In genomic region chr10:119663866-119664698, GRCh38 we compare ENCODE assay signal across 9 cellular contexts. TPM values are rescaled to one million over a fixed set of nuclear protein-coding genes. Genes with fewer than 3 reads are reported as not detected.
DNase-seq lines count a peak whose midpoint lies in the region; ATAC-seq, FAIRE-seq and TF ChIP-seq lines count a peak whose summit lies in the region.
"Had no signal": no experiment of that assay in that cellular context is flagged by ENCODE, and none has a peak within 500 bp of the region (broad histone marks: within the 10 kb centered on the region; RNA-seq: fewer than 3 reads in every experiment).

No MANE protein-coding gene starts in this region.

- 0 out of 2 replicates have a peak overlapping the region, but pooled peaks have one; percentile 27 for H2AK5ac ChIP-seq in H1 (ENCODE audit: low read depth, low read length)

- FAIRE-seq in H1 (lab: Jason Lieb, UNC), result no peak

- H3K27me3 ChIP-seq in H1 (replicated peaks in 1 of 4; ENCODE audit: control insufficient read depth in 3 of 4, extremely low read depth in 1 of 4, insufficient read depth in 3 of 4, low read length in 3 of 4) (no peaks in the 10 kb centered on the region), spleen (replicated peaks in 1 of 7) (no peaks in the 10 kb centered on the region)

- no peak overlapping the region for H3K4ac ChIP-seq in H1 (replicated peaks; ENCODE audit: insufficient read length, low read depth, low read length)

- peaks cover 3% of the 10 kb centered on the region for H3K79me1 ChIP-seq in H1 (ENCODE audit: low read depth, low read length)

- intact Hi-C loops in spleen (cut with DNase I; ENCODE audit: low total_unique reads), result no loop called here

- H3K4me1 ChIP-seq in H1 (replicated peaks in 1 of 4; ENCODE audit: control insufficient read depth in 3 of 4, insufficient read depth in 4 of 4, low read length in 3 of 4), result peaks cover 8 to 17% (median 13%) of the 10 kb centered on the region in 4 experiments
- H3K4me1 ChIP-seq in spleen, result peaks cover 8 to 73% (median 37%) of the 10 kb centered on the region in 6 donors

- no peak overlapping the region; the same call in 1 of the 2 replicates for H3K18ac ChIP-seq in H1 (ENCODE audit: extremely low read depth, low read length)

- TF ChIP-seq CTCF in H1 (IDR thresholded peaks at IDR 0.05; ENCODE audit: control extremely low read depth in 1 of 3, insufficient read depth in 1 of 3, low read depth in 1 of 3, low read length in 3 of 3), result no peak
- TF ChIP-seq CTCF in spleen (IDR thresholded peaks at IDR 0.05 in 8 of 11, conservative IDR thresholded peaks at IDR 0.05 in 3 of 11), result no peak

- no peak overlapping the region for H4K5ac ChIP-seq in H1 (ENCODE audit: insufficient read length, low read depth, low read length)

- H3K4me3 ChIP-seq in H1 (ENCODE audit: extremely low read depth in 1 of 4, insufficient read depth in 2 of 4, low read depth in 3 of 4, low read length in 4 of 4) (no peak overlapping the region), spleen (peak overlapping the region in 1 of 8 donors; percentile 11)

- peaks cover 0 to 4% of the 10 kb centered on the region in 2 experiments; a peak in 1 of 4 replicates for H3K79me2 ChIP-seq in H1 (ENCODE audit: control insufficient read depth in 1 of 2, insufficient read depth in 2 of 2, low read length in 2 of 2)

- H3K9ac ChIP-seq in H1 (replicated peaks in 1 of 4; ENCODE audit: extremely low read depth in 1 of 4, low read depth in 3 of 4, low read length in 3 of 4), result no peak overlapping the region

- no peaks in the 10 kb centered on the region for H3K27me3 Mint-ChIP-seq in T-helper 2 cell treated with Interferon-gamma antibody and Interleukin-4, amounts not matched to agents 5 μg/mL and 100 μg/mL, for 36 hours (ENCODE audit: low read depth)

- no peak overlapping the region for H4K91ac ChIP-seq in H1 (replicated peaks; ENCODE audit: insufficient read length, low read length)

- H3K4me3 Mint-ChIP-seq in T-helper 2 cell treated with Interferon-gamma antibody and Interleukin-4, amounts not matched to agents 5 μg/mL and 100 μg/mL, for 36 hours, result peak overlapping the region; percentile 68

- no peak overlapping the region for H3K4me2 ChIP-seq in H1 (ENCODE audit: insufficient read depth in 1 of 2, low read depth in 2 of 2, low read length in 2 of 2)

- H2BK15ac ChIP-seq in H1 (ENCODE audit: low read length), result no peak overlapping the region

- no peak for TF ChIP-seq RAD21 in H1 (IDR thresholded peaks at IDR 0.05 in 1 of 2, conservative IDR thresholded peaks at IDR 0.05 in 1 of 2; ENCODE audit: low read depth in 2 of 2, low read length in 2 of 2)

- no peak overlapping the region for H2BK5ac ChIP-seq in H1 (ENCODE audit: low read depth, low read length)

- 88% methylated on average over 12 of the region's 12 CpGs; no CpG with 5 or more reads in 1 of the 2 experiments for WGBS in H1 (ENCODE audit: extremely low coverage in 1 of 2, insufficient coverage in 1 of 2, insufficient read length in 1 of 2, insufficient replicate concordance in 2 of 2, low coverage in 1 of 2, low lambda C conversion rate in 2 of 2, missing lambda C conversion rate in 1 of 2), 2 experiments
- WGBS in spleen, 5 donors, result 67 to 85% (median 81%) methylated on average over 12 of the region's 12 CpGs

- H4K20me1 ChIP-seq in H1 (replicated peaks in 1 of 2; ENCODE audit: control insufficient read depth in 1 of 2, insufficient read depth in 2 of 2, low read length in 2 of 2), result no peaks in the 10 kb centered on the region

- no peaks in the 10 kb centered on the region for H3K23me2 ChIP-seq in H1 (ENCODE audit: low read depth, low read length)

- H3K23ac ChIP-seq in H1 (ENCODE audit: insufficient read length), result no peak overlapping the region

- peaks cover 10% of the 10 kb centered on the region for H3K36me3 Mint-ChIP-seq in T-helper 2 cell treated with Interferon-gamma antibody and Interleukin-4, amounts not matched to agents 5 μg/mL and 100 μg/mL, for 36 hours (ENCODE audit: low read depth)

- peaks cover 0 to 3% of the 10 kb centered on the region in 2 experiments; a peak in 1 of 4 replicates for H3K9me3 ChIP-seq in H1 (ENCODE audit: insufficient read depth in 2 of 2, low read depth in 1 of 2, low read length in 1 of 2)
- H3K9me3 ChIP-seq in spleen, result no peaks in the 10 kb centered on the region

- H2BK20ac ChIP-seq in H1 (ENCODE audit: low read length), result no peak overlapping the region

- no peak overlapping the region for H3K56ac ChIP-seq in H1 (replicated peaks; ENCODE audit: insufficient read length, low read depth, low read length)

- ATAC-seq in HG03469 (IDR thresholded peaks at IDR 0.05; ENCODE audit: unreplicated experiment), result no peak

- H3K9me3 Mint-ChIP-seq in T-helper 2 cell treated with Interferon-gamma antibody and Interleukin-4, amounts not matched to agents 5 μg/mL and 100 μg/mL, for 36 hours, result no peaks in the 10 kb centered on the region

- TF ChIP-seq POLR2A in H1 (IDR thresholded peaks at IDR 0.05; ENCODE audit: control extremely low read depth in 1 of 2, low read depth in 2 of 2, low read length in 2 of 2) (no peak), spleen (IDR thresholded peaks at IDR 0.05) (no peak)

- H3K27ac ChIP-seq in H1 (ENCODE audit: low read depth, low read length) (no peak overlapping the region), spleen (peak overlapping the region in 7 of 8 donors; percentile 24 to 73 (median 60))
- H3K27ac ChIP-seq: 22Rv1 had no signal

- peak overlapping the region; percentile 86 for H3K27ac Mint-ChIP-seq in T-helper 2 cell treated with Interferon-gamma antibody and Interleukin-4, amounts not matched to agents 5 μg/mL and 100 μg/mL, for 36 hours

- H3K14ac ChIP-seq in H1 (ENCODE audit: insufficient read length), result no peak overlapping the region

- peak; percentile 4 for DNase-seq in NCI-H146 treated with DMSO at 0.1 percent for 48 hours (lab: John Stamatoyannopoulos, UW; ENCODE audit: unreplicated experiment)
- no peak for DNase-seq in NCI-H146 (lab: John Stamatoyannopoulos, UW)
- DNase-seq in T-helper 2 cell treated with Interferon-gamma antibody and Interleukin-4, amounts not matched to agents 5 μg/mL and 100 μg/mL, for 36 hours (ENCODE audit: low spot score), result no peak
- DNase-seq in H1 (ENCODE audit: low read depth in 1 of 2, low spot score in 2 of 2), result no peak
- no peak for DNase-seq in spleen
- no peak for DNase-seq in LoVo (ENCODE audit: low spot score)
- no peak for DNase-seq in cortex of kidney (lab: John Stamatoyannopoulos, UW)

- CTCF ChIA-PET in H1 (lab: Charles Lee; ENCODE audit: partially characterized antibody), result interaction anchor here (0.7 to 2.0 kb wide), 7 partner anchors 9 to 196 kb away, joined by 3 to 9 read pairs (median 4); no protein-coding TSS in a partner anchor

- H2AFZ ChIP-seq in H1 (ENCODE audit: low read length), result no peak overlapping the region

- no peak overlapping the region for H4K8ac ChIP-seq in H1 (ENCODE audit: extremely low read depth, insufficient read depth, low read length)

- H3K4me1 Mint-ChIP-seq in T-helper 2 cell treated with Interferon-gamma antibody and Interleukin-4, amounts not matched to agents 5 μg/mL and 100 μg/mL, for 36 hours (ENCODE audit: low read depth), result peaks cover 27% of the 10 kb centered on the region

- POLR2A ChIA-PET in H1 (lab: Charles Lee; ENCODE audit: partially characterized antibody), result interaction anchor here (1.2 to 2.1 kb wide), 3 partner anchors 8 to 14 kb away, joined by 3 to 5 read pairs (median 5); partner anchors contain the start of gene BAG3

- no peak overlapping the region; the same call in 1 of the 2 replicates for H2BK12ac ChIP-seq in H1 (ENCODE audit: low read depth, low read length)

- no peak for TF ChIP-seq EP300 in H1 (IDR thresholded peaks at IDR 0.05; ENCODE audit: borderline replicate concordance in 1 of 2, low read depth in 2 of 2, low read length in 2 of 2)

- H3K36me3 ChIP-seq in H1 (ENCODE audit: control insufficient read depth in 2 of 4, insufficient read depth in 4 of 4, low read length in 3 of 4), result no peaks in the 10 kb centered on the region
- no peaks in the 10 kb centered on the region for H3K36me3 ChIP-seq in spleen

- H2BK120ac ChIP-seq in H1 (replicated peaks; ENCODE audit: low read depth, low read length), result no peak overlapping the region

TF ChIP-seq in H1, 55 proteins besides CTCF, POLR2A, EP300 and RAD21 (continues in another document):
- TF ChIP-seq ZNF274 (IDR thresholded peaks at IDR 0.05; ENCODE audit: borderline replicate concordance, extremely low read depth, low read length) (no peak), CTBP2 (IDR thresholded peaks at IDR 0.05; ENCODE audit: borderline replicate concordance, insufficient read depth, insufficient read length, low read length) (no peak), RNF2 (IDR thresholded peaks at IDR 0.05; ENCODE audit: borderline replicate concordance, low read depth, low read length, missing control alignments, poor library complexity, severe bottlenecking) (no peak), ASH2L (IDR thresholded peaks at IDR 0.05; ENCODE audit: low read length) (no peak), MAX (IDR thresholded peaks at IDR 0.05) (no peak), BRCA1 (IDR thresholded peaks at IDR 0.05; ENCODE audit: low read depth, low read length) (no peak), JUND (IDR thresholded peaks at IDR 0.05; ENCODE audit: low read length) (no peak), KDM4A (IDR thresholded peaks at IDR 0.05; ENCODE audit: low read depth, low read length, severe bottlenecking) (no peak), NRF1 (IDR thresholded peaks at IDR 0.05; ENCODE audit: low read depth, low read length) (no peak), RBBP5 (IDR thresholded peaks at IDR 0.05; ENCODE audit: borderline replicate concordance, low read depth, low read length) (no peak), SAP30 (IDR thresholded peaks at IDR 0.05; ENCODE audit: insufficient read depth, insufficient replicate concordance, low read length) (no peak), CREB1 (IDR thresholded peaks at IDR 0.05) (no peak), BCL11A (IDR thresholded peaks at IDR 0.05; ENCODE audit: low read depth in 2 of 2, low read length in 2 of 2) (no peak)

RNA-seq across cellular contexts. Expression of gene BAG3, which starts 12.9 kb away (rescaled TPM):
- total RNA-seq in H1 (2021; fragmentation: NEBNext Ultra II Directional; extraction: Animal tissue kit (Norgen Biotek cat#: 25700)), result 13.3 and 14.6 TPM in 2 replicates
- polyA plus RNA-seq in H1 (2011; rRNA removed) (3.5 and 7.5 TPM in 2 replicates), spleen (1 to 10 TPM; 2.1 to 7.2 (median 3.5) TPM)
- polyA plus RNA-seq in H1 (2011; cell fraction: cytosol; rRNA removed), result 3.0 TPM
- 7.0 TPM for polyA plus RNA-seq in H1 (2011; cell fraction: nucleus; rRNA removed)
- polyA plus RNA-seq in H1 (2012, experiment 1 of 2), result 10.5 to 13.6 TPM (median 12.9 TPM) in 4 replicates
- 10.4 TPM for polyA plus RNA-seq in H1 (2012, experiment 2 of 2)
- polyA plus RNA-seq in H1 (2013, experiment 1 of 2), result 12.1 TPM
- polyA plus RNA-seq in H1 (2013, experiment 2 of 2), result 12.1 TPM
- 1.7 and 2.1 TPM in 2 replicates for polyA minus RNA-seq in H1 (2011; rRNA and poly(A)+ RNA removed)
- polyA minus RNA-seq in H1 (2011; cell fraction: cytosol; rRNA and poly(A)+ RNA removed), result 6.9 TPM
- 4.1 TPM for polyA minus RNA-seq in H1 (2011; cell fraction: nucleus; rRNA and poly(A)+ RNA removed)
- total RNA-seq in spleen, result 10 to 100 TPM; 15.1 to 36.0 (median 18.3) TPM
